ENCODE assay signal across 1 cellular context in the genomic region with DNA sequence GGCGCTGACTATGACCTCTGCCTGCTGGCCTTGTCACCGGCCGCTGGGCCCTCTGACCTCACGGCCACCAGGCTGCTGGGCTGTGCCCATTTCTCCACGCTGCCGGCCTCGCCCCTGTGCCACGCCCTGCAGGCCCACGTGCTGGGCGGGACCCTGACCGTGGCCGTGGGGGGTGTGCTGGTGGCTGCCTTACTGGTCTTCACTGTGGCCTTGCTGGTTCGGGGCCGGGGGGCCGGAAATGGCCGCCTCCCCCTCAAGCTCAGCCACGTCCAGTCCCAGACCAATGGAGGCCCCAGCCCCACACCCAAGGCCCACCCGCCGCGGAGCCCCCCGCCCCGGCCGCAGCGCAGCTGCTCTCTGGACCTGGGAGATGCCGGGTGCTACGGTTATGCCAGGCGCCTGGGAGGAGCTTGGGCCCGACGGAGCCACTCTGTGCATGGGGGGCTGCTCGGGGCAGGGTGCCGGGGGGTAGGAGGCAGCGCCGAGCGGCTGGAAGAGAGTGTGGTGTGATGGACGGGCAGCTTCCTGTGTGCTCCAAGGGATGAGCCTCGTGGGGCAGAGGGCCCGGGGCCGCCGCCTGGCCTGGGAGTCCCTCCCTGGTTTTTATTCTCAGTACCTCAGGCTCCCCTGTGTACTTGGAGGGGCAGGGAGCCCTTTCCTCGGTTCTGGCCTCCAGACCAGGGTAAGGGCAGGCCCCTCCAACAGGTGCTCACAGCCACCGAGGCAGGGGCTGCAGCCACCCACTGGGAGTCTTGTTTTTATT.
TF ChIP-seq lines count a peak whose summit lies in the region.

No MANE protein-coding gene starts in this region.

TF ChIP-seq in K562, 482 proteins besides CTCF, POLR2A, EP300 and RAD21 (continued from another document):
- TF ChIP-seq, protein P1, sequence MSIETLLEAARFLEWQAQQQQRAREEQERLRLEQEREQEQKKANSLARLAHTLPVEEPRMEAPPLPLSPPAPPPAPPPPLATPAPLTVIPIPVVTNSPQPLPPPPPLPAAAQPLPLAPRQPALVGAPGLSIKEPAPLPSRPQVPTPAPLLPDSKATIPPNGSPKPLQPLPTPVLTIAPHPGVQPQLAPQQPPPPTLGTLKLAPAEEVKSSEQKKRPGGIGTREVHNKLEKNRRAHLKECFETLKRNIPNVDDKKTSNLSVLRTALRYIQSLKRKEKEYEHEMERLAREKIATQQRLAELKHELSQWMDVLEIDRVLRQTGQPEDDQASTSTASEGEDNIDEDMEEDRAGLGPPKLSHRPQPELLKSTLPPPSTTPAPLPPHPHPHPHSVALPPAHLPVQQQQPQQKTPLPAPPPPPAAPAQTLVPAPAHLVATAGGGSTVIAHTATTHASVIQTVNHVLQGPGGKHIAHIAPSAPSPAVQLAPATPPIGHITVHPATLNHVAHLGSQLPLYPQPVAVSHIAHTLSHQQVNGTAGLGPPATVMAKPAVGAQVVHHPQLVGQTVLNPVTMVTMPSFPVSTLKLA (conservative IDR thresholded peaks at IDR 0.05): 0 out of 4 replicates have a peak, but pooled peaks of 1 of the 2 experiments have one; percentile 27
- no peak for TF ChIP-seq RBM14 (IDR thresholded peaks at IDR 0.05; ENCODE audit: borderline replicate concordance, insufficient read depth, low read depth, low read length)
- TF ChIP-seq ZNF23 (CRISPR knock-in tag; IDR thresholded peaks at IDR 0.05): no peak
- TF ChIP-seq, protein P2, sequence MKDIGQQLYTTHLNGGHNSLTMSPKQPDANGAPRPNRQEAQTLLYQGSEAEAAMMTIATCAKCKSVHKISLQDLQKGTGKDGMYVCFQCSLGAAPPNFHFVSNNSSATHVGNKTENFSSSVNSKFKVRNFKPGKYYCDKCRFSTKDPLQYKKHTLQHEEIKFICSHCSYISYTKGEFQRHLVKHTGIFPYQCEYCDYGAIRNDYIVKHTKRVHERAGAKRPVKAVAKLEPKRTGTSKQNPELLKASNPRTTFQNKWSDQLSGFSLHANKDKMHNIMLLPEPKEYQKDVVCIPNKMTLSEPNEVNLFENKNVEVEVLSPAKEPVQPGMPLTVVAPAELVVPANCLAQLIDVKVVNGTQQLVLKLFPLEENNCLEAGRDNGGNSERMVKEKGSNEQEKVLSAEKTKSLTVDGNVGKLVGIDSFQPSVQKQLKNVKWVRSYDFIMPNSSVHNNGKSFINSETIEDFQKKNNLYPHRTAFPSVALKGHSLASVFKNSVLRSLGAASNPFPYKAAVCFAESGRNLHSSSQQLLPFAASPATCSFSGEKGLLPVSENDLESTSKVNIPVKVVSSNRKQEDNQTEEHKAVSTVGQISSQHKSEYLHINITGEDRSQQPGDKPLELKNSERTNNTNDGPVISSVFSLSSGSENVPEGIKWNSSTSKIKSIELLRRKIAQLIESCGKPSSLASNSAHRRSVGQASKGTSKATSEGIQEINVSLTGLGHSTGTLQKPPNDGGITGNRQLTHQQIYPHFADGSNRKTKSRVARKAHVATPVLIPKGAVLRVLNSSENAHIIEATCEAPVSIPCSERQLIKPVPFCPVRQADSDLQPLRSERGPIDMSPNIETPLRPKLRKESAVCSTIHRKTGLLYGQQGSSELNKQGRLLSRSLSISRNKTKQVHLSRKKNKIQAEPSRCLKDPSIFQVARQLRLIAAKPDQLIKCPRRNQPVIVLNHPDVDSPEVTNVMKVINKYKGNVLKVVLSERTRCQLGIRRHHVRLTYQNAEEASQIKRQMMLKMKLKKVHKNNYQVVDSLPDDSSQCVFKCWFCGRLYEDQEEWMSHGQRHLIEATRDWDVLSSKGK (CRISPR knock-in tag; IDR thresholded peaks at IDR 0.05): no peak
- 0 out of 2 replicates have a peak, but pooled peaks have one; percentile 2 for TF ChIP-seq RBFOX2 (IDR thresholded peaks at IDR 0.05; ENCODE audit: low read depth, low read length)
- TF ChIP-seq, protein P3, sequence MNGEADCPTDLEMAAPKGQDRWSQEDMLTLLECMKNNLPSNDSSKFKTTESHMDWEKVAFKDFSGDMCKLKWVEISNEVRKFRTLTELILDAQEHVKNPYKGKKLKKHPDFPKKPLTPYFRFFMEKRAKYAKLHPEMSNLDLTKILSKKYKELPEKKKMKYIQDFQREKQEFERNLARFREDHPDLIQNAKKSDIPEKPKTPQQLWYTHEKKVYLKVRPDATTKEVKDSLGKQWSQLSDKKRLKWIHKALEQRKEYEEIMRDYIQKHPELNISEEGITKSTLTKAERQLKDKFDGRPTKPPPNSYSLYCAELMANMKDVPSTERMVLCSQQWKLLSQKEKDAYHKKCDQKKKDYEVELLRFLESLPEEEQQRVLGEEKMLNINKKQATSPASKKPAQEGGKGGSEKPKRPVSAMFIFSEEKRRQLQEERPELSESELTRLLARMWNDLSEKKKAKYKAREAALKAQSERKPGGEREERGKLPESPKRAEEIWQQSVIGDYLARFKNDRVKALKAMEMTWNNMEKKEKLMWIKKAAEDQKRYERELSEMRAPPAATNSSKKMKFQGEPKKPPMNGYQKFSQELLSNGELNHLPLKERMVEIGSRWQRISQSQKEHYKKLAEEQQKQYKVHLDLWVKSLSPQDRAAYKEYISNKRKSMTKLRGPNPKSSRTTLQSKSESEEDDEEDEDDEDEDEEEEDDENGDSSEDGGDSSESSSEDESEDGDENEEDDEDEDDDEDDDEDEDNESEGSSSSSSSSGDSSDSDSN (IDR thresholded peaks at IDR 0.05; ENCODE audit: borderline replicate concordance in 1 of 2, low read depth in 2 of 2, low read length in 2 of 2): no peak
- TF ChIP-seq KAT8 (IDR thresholded peaks at IDR 0.05; ENCODE audit: low read depth): no peak
